ENCODE assay signal across 8 cellular contexts in genomic region chr14:103518416-103519042, GRCh38. TPM values are rescaled to one million over a fixed set of nuclear protein-coding genes. Genes with fewer than 3 reads are reported as not detected.
DNase-seq lines count a peak whose midpoint lies in the region; ATAC-seq, FAIRE-seq and TF ChIP-seq lines count a peak whose summit lies in the region.

No MANE protein-coding gene starts in this region.

- TF ChIP-seq EP300 in A549 (IDR thresholded peaks at IDR 0.05) = no peak
- no peak for TF ChIP-seq EP300 in ovary (IDR thresholded peaks at IDR 0.05)

- intact Hi-C loops in ovary (cut with DNase I) = loop anchor here in 2 of 4 donors (1.0 to 5.0 kb wide), 2 partner anchors 28 to 34 kb away; no protein-coding TSS in a partner anchor

- H3K4me1 ChIP-seq in A549 (peaks cover 41% of the 10 kb centered on the region), ovary (ENCODE audit: insufficient read depth) (peaks cover 10% of the 10 kb centered on the region)

- no peaks in the 10 kb centered on the region for H3K27me3 ChIP-seq in ovary

- WGBS in A549 (ENCODE audit: missing lambda C conversion rate) = 10% methylated on average over 3 of the region's 9 CpGs
- 35 to 47% (median 47%) methylated on average over 6 to 9 of the region's 9 CpGs for WGBS in ovary, 3 donors

- H3K9me3 ChIP-seq in A549 = no peaks in the 10 kb centered on the region
- no peaks in the 10 kb centered on the region for H3K9me3 ChIP-seq in ovary

- POLR2A ChIA-PET in A549 (lab: Yijun Ruan, JAX) = interaction anchor here (0.8 to 1.5 kb wide), 2 partner anchors 10 to 24 kb away, joined by 4 read pairs; no protein-coding TSS in a partner anchor

- peak; percentile 85 for TF ChIP-seq CTCF in A549 (IDR thresholded peaks at IDR 0.05)
- TF ChIP-seq CTCF in GM12874 (IDR thresholded peaks at IDR 0.05; ENCODE audit: insufficient read depth, low read depth, low read length) = peak; percentile 97
- TF ChIP-seq CTCF in ovary (IDR thresholded peaks at IDR 0.05) = peak; percentile 57 to 93 (median 85)

- DNase-seq in A549 (ENCODE audit: low read depth in 1 of 2, low spot score in 1 of 2) (peak; percentile 63 to 93), NCI-H774 (lab: John Stamatoyannopoulos, UW) (peak; percentile 17), globus pallidus (ENCODE audit: low spot score) (peak; percentile 67), ovary (peak; percentile 68 to 85 (median 80))
- peak; percentile 30 for DNase-seq in activated effector memory CD4-positive, alpha-beta T cell treated with Interleukin-2 at 50 U/mL for 16 hours

- no peak for FAIRE-seq in A549 (lab: Jason Lieb, UNC)

- CTCF ChIA-PET in A549 (lab: Yijun Ruan, JAX) = interaction anchor here (0.6 to 10.0 kb wide), 19 partner anchors 9 to 403 kb away, joined by 3 to 489 read pairs (median 3); partner anchors contain the start of genes BAG5 and TRMT61A

- ATAC-seq in A549 (peak; percentile 32 to 75; a peak in 4 of 6 replicates), HG03571 (IDR thresholded peaks at IDR 0.05; ENCODE audit: unreplicated experiment) (no peak), GM19452 (IDR thresholded peaks at IDR 0.05; ENCODE audit: unreplicated experiment) (no peak)

- H3K4me2 ChIP-seq in A549 = peak overlapping the region; percentile 30; the same call in 1 of the 3 replicates

- TF ChIP-seq RAD21 in A549 (conservative IDR thresholded peaks at IDR 0.05 in 1 of 2, IDR thresholded peaks at IDR 0.05 in 1 of 2) = peak; percentile 76 to 78

- H3K4me3 ChIP-seq in A549 (no peak overlapping the region), ovary (no peak overlapping the region)

- TF ChIP-seq POLR2A in A549 (IDR thresholded peaks at IDR 0.05; ENCODE audit: low read length) = no peak
- peak; percentile 24 for TF ChIP-seq POLR2A in ovary (IDR thresholded peaks at IDR 0.05)

- H3K27ac ChIP-seq in A549 (peak overlapping the region; percentile 24 to 48; a peak in 4 of 6 replicates), ovary (peak overlapping the region; percentile 58 to 63)

- no peaks in the 10 kb centered on the region for H3K36me3 ChIP-seq in ovary

TF ChIP-seq in A549, 52 proteins besides CTCF, POLR2A, EP300 and RAD21:
- TF ChIP-seq MAFK (IDR thresholded peaks at IDR 0.05; ENCODE audit: partially characterized antibody) = no peak
- no peak for TF ChIP-seq ZSCAN20 (CRISPR knock-in tag; IDR thresholded peaks at IDR 0.05)
- 0 out of 5 replicates have a peak, but pooled peaks of 1 of the 2 experiments have one; percentile 22 for TF ChIP-seq JUN (IDR thresholded peaks at IDR 0.05)
- no peak for TF ChIP-seq FOXS1 (CRISPR knock-in tag; IDR thresholded peaks at IDR 0.05)
- TF ChIP-seq, protein P1, sequence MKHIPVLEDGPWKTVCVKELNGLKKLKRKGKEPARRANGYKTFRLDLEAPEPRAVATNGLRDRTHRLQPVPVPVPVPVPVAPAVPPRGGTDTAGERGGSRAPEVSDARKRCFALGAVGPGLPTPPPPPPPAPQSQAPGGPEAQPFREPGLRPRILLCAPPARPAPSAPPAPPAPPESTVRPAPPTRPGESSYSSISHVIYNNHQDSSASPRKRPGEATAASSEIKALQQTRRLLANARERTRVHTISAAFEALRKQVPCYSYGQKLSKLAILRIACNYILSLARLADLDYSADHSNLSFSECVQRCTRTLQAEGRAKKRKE (CRISPR knock-in tag; IDR thresholded peaks at IDR 0.05; ENCODE audit: low read depth) = no peak
- TF ChIP-seq, protein P2, sequence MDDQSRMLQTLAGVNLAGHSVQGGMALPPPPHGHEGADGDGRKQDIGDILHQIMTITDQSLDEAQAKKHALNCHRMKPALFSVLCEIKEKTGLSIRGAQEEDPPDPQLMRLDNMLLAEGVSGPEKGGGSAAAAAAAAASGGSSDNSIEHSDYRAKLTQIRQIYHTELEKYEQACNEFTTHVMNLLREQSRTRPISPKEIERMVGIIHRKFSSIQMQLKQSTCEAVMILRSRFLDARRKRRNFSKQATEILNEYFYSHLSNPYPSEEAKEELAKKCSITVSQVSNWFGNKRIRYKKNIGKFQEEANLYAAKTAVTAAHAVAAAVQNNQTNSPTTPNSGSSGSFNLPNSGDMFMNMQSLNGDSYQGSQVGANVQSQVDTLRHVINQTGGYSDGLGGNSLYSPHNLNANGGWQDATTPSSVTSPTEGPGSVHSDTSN (IDR thresholded peaks at IDR 0.05) = 0 out of 2 replicates have a peak, but pooled peaks have one; percentile 13
- TF ChIP-seq SMC3 (IDR thresholded peaks at IDR 0.05) = peak; percentile 84

RNA-seq across cellular contexts. Expression of gene CKB, which starts 4.1 kb away (rescaled TPM):
- 39.4 and 52.3 TPM in 2 replicates for polyA plus RNA-seq in A549 (2011; rRNA removed)
- 209 and 212 TPM in 2 replicates for polyA plus RNA-seq in A549 (2012; cell fraction: cytosol; rRNA removed)
- polyA plus RNA-seq in A549 (2012; cell fraction: nucleus; rRNA removed) = 253 and 407 TPM in 2 replicates
- 63.6 to 79.8 TPM (median 72.0 TPM) in 3 replicates for polyA plus RNA-seq in A549 (2017; fragmentation: RNase III; extraction: RNeasy Plus Mini Kit Qiagen cat#74134 plus additional on column Dnase treatment)
- 13.0 and 19.4 TPM in 2 replicates for polyA minus RNA-seq in A549 (2011; rRNA and poly(A)+ RNA removed)
- 100 to 1,000 TPM in 6 of 7 donors, 10 to 100 TPM in 1; 79.4 to 284 (median 140) TPM for total RNA-seq in ovary
- polyA plus RNA-seq in ovary = 100 to 1,000 TPM in 1 of 2 donors, 10 to 100 TPM in 1; 47.5 to 134 TPM

RNA-seq across cellular contexts. Expression of gene TRMT61A, which starts 10.5 kb away (rescaled TPM):
- polyA plus RNA-seq in A549 (2011; rRNA removed) (8.3 TPM in 2 replicates), A549 (2017; fragmentation: RNase III; extraction: RNeasy Plus Mini Kit Qiagen cat#74134 plus additional on column Dnase treatment) (19.3 to 20.5 TPM (median 19.4 TPM) in 3 replicates), ovary (10 to 100 TPM in 1 of 2 donors, under 1 TPM in 1; 0.62 to 12.1 TPM)
- polyA plus RNA-seq in A549 (2012; cell fraction: cytosol; rRNA removed) = 27.2 and 40.2 TPM in 2 replicates
- 56.6 and 72.3 TPM in 2 replicates for polyA plus RNA-seq in A549 (2012; cell fraction: nucleus; rRNA removed)
- 7.1 and 8.4 TPM in 2 replicates for polyA minus RNA-seq in A549 (2011; rRNA and poly(A)+ RNA removed)
- total RNA-seq in ovary = 10 to 100 TPM in 6 of 7 donors, 1 to 10 TPM in 1; 8.1 to 20.9 (median 14.8) TPM

RNA-seq across cellular contexts. Expression of gene BAG5, which starts 43.9 kb away (rescaled TPM):
- 20.4 and 20.8 TPM in 2 replicates for polyA plus RNA-seq in A549 (2011; rRNA removed)
- 4.7 and 5.6 TPM in 2 replicates for polyA plus RNA-seq in A549 (2012; cell fraction: cytosol; rRNA removed)
- 2.6 and 4.8 TPM in 2 replicates for polyA plus RNA-seq in A549 (2012; cell fraction: nucleus; rRNA removed)
- 23.8 to 25.4 TPM (median 24.8 TPM) in 3 replicates for polyA plus RNA-seq in A549 (2017; fragmentation: RNase III; extraction: RNeasy Plus Mini Kit Qiagen cat#74134 plus additional on column Dnase treatment)
- 16.9 and 19.1 TPM in 2 replicates for polyA minus RNA-seq in A549 (2011; rRNA and poly(A)+ RNA removed)
- total RNA-seq in ovary = 10 to 100 TPM; 13.2 to 29.1 (median 24.4) TPM
- polyA plus RNA-seq in ovary = 10 to 100 TPM in 1 of 2 donors, 1 to 10 TPM in 1; 9.8 to 26.6 TPM

RNA-seq across cellular contexts. Expression of gene COA8, which starts 44.2 kb away (rescaled TPM):
- polyA plus RNA-seq in A549 (2011; rRNA removed) (23.2 and 29.8 TPM in 2 replicates), A549 (2017; fragmentation: RNase III; extraction: RNeasy Plus Mini Kit Qiagen cat#74134 plus additional on column Dnase treatment) (32.1 to 38.2 TPM (median 34.9 TPM) in 3 replicates), ovary (10 to 100 TPM; 34.9 to 50.1 TPM)
- polyA plus RNA-seq in A549 (2012; cell fraction: cytosol; rRNA removed) = 11.0 and 14.3 TPM in 2 replicates
- polyA plus RNA-seq in A549 (2012; cell fraction: nucleus; rRNA removed) = 5.5 and 5.6 TPM in 2 replicates
- polyA minus RNA-seq in A549 (2011; rRNA and poly(A)+ RNA removed) = 3.6 and 4.1 TPM in 2 replicates
- 10 to 100 TPM; 11.4 to 28.1 (median 26.6) TPM for total RNA-seq in ovary

Comparison
In these comparisons a context has a peak if more than half of its experiments do, and no peak if none do; other contexts are left out.
1. ATAC-seq: peak in A549 (2 of 2); none in HG03571 (single experiment) and GM19452 (single experiment).
2. DNase-seq: peak in every context shown above with its lines; median percentile 80 in ovary; 78 in A549; 67 in globus pallidus; 30 in activated effector memory CD4-positive, alpha-beta T cell treated with Interleukin-2 at 50 U/mL for 16 hours; 17 in NCI-H774.
3. Peak in every context shown above with its lines, with median percentiles within 50 percentile points of each other: CTCF ChIP-seq.